9 cellular contexts compared by ENCODE assay signal in the genomic region with DNA sequence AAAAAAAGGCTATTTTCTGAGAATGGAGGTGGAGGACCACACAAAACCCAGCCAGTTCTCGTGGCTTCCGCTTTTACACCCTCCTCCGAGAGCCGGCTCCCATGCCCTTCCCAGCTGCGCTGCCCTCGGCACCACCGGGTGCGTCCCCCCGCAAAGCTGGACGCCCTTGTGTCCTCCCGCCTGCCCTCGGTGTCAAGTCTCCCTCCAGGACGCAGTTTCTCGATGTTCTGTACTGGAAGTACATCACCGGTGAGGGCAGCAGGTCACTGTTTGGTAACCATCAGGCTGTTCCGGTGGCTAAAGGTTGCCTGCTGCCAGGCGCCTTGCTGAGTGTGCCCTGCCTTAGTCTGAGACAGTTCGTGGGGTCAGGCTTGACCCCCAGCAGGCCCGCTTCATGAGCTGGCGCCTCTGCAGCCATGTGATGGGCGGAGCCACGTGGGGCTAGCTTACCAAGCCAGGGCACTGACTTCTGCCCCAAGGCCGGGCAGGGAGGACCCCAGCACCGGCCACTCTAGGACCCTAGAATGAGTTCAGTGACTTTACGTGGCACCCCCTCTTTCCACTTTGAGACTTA. TPM values are rescaled to one million over a fixed set of nuclear protein-coding genes. Genes with fewer than 3 reads are reported as not detected.
A peak's percentile ranks its signal among the peaks of the same experiment; 100 is the strongest.
DNase-seq lines count a peak whose midpoint lies in the region; ATAC-seq and TF ChIP-seq lines count a peak whose summit lies in the region.
"Had no signal": no experiment of that assay in that cellular context is flagged by ENCODE, and none has a peak within 500 bp of the region (broad histone marks: within the 10 kb centered on the region; RNA-seq: fewer than 3 reads in every experiment).

No MANE protein-coding gene starts in this region.

- H3K56ac ChIP-seq in mesendoderm (ENCODE audit: low read length) = peak overlapping the region; percentile 50

- peaks cover 63% of the 10 kb centered on the region for H3K4me1 Mint-ChIP-seq in activated CD8-positive, alpha-beta memory T cell treated with anti-CD3 and anti-CD28 coated beads, Interleukin-2, amount 10 ng/mL, durations not matched to agents 7 days and 5 days

- H3K9me3 ChIP-seq in adipocyte (ENCODE audit: control insufficient read depth, low read length) (no peaks in the 10 kb centered on the region), suprapubic skin (no peaks in the 10 kb centered on the region)

- H3K4me1 ChIP-seq in adipocyte (ENCODE audit: control insufficient read depth, insufficient read depth, low read length) (peaks cover 74% of the 10 kb centered on the region), mesendoderm (ENCODE audit: control insufficient read depth, low read depth, low read length) (peaks cover 28% of the 10 kb centered on the region), suprapubic skin (peaks cover 91% of the 10 kb centered on the region)

- no peak overlapping the region for H2BK120ac ChIP-seq in mesendoderm (ENCODE audit: low read depth, low read length)

- H2AK5ac ChIP-seq in mesendoderm (ENCODE audit: low read length) = no peak overlapping the region

- H3K27me3 Mint-ChIP-seq in activated CD8-positive, alpha-beta memory T cell treated with anti-CD3 and anti-CD28 coated beads, Interleukin-2, amount 10 ng/mL, durations not matched to agents 7 days and 5 days = no peaks in the 10 kb centered on the region

- no peak overlapping the region for H3K27ac Mint-ChIP-seq in activated CD8-positive, alpha-beta memory T cell treated with anti-CD3 and anti-CD28 coated beads, Interleukin-2, amount 10 ng/mL, durations not matched to agents 7 days and 5 days

- no peaks in the 10 kb centered on the region for H3K9me3 Mint-ChIP-seq in activated CD8-positive, alpha-beta memory T cell treated with anti-CD3 and anti-CD28 coated beads, Interleukin-2, amount 10 ng/mL, durations not matched to agents 7 days and 5 days (ENCODE audit: low read depth)

- no peak overlapping the region for H3K4me3 ChIP-seq in adipocyte (ENCODE audit: low read length)
- H3K4me3 ChIP-seq in mesendoderm (ENCODE audit: low read length) = no peak overlapping the region
- H3K4me3 ChIP-seq in suprapubic skin = no peak overlapping the region

- H3K36me3 Mint-ChIP-seq in activated CD8-positive, alpha-beta memory T cell treated with anti-CD3 and anti-CD28 coated beads, Interleukin-2, amount 10 ng/mL, durations not matched to agents 7 days and 5 days = peaks cover 1% of the 10 kb centered on the region

- H3K18ac ChIP-seq in mesendoderm (ENCODE audit: low read length) = no peak overlapping the region

- H3K36me3 ChIP-seq in adipocyte (ENCODE audit: control insufficient read depth, insufficient read depth, low read length, severe bottlenecking) (no peaks in the 10 kb centered on the region), mesendoderm (ENCODE audit: control insufficient read depth, insufficient read depth, low read length) (no peaks in the 10 kb centered on the region), suprapubic skin (no peaks in the 10 kb centered on the region)
- H3K36me3 ChIP-seq: cardiac muscle cell had no signal

- H3K27me3 ChIP-seq in adipocyte (replicated peaks; ENCODE audit: control insufficient read depth, insufficient read depth, low read length) (no peaks in the 10 kb centered on the region), mesendoderm (ENCODE audit: insufficient read depth, low read length, poor library complexity) (no peaks in the 10 kb centered on the region), suprapubic skin (no peaks in the 10 kb centered on the region)
- H3K27me3 ChIP-seq: cardiac muscle cell had no signal

- H2BK5ac ChIP-seq in mesendoderm (ENCODE audit: low read length) = no peak overlapping the region

- H3K27ac ChIP-seq in mesendoderm (ENCODE audit: low read depth, low read length) = no peak overlapping the region
- H3K27ac ChIP-seq in suprapubic skin = peak overlapping the region; percentile 96

- H3K79me1 ChIP-seq in mesendoderm (ENCODE audit: low read length) = peaks cover 13% of the 10 kb centered on the region

- no peak for TF ChIP-seq POLR2A in suprapubic skin (IDR thresholded peaks at IDR 0.05)

- CTCF ChIA-PET in activated CD8-positive, alpha-beta memory T cell treated with anti-CD3 and anti-CD28 coated beads, Interleukin-2, amount 10 ng/mL, durations not matched to agents 7 days and 5 days (lab: Charles Lee) = interaction anchor here (1.3 to 1.4 kb wide), 3 partner anchors 11 to 42 kb away, joined by 3 read pairs; no protein-coding TSS in a partner anchor

- no peak overlapping the region for H3K23ac ChIP-seq in mesendoderm (ENCODE audit: low read length)

- H3K4me3 Mint-ChIP-seq in activated CD8-positive, alpha-beta memory T cell treated with anti-CD3 and anti-CD28 coated beads, Interleukin-2, amount 10 ng/mL, durations not matched to agents 7 days and 5 days = no peak overlapping the region

- H2BK15ac ChIP-seq in mesendoderm (replicated peaks; ENCODE audit: low read depth) = no peak overlapping the region

- no CpG with 5 or more reads among the region's 25 CpGs for WGBS in mesendoderm (ENCODE audit: extremely low coverage, insufficient coverage, low lambda C conversion rate)
- 94% methylated on average over 24 of the region's 25 CpGs for WGBS in suprapubic skin

- H3K4ac ChIP-seq in mesendoderm (ENCODE audit: low read depth, low read length) = no peak overlapping the region

- H3K79me2 ChIP-seq in mesendoderm (ENCODE audit: control insufficient read depth, insufficient read depth, low read length) = peaks cover 37% of the 10 kb centered on the region

- ATAC-seq in activated CD8-positive, alpha-beta memory T cell treated with anti-CD3 and anti-CD28 coated beads, Interleukin-2, amount 10 ng/mL, durations not matched to agents 7 days and 5 days = no peak
- no peak for ATAC-seq in HG03354 (IDR thresholded peaks at IDR 0.05; ENCODE audit: poor library complexity, severe bottlenecking, unreplicated experiment)

- no peak for TF ChIP-seq CTCF in suprapubic skin (IDR thresholded peaks at IDR 0.05)

- H4K8ac ChIP-seq in mesendoderm (ENCODE audit: low read depth, low read length) = no peak overlapping the region

- no peak overlapping the region for H3K4me2 ChIP-seq in mesendoderm (ENCODE audit: low read length)

- peak overlapping the region; percentile 84 for H3K9ac ChIP-seq in adipocyte (ENCODE audit: low read length)
- no peak overlapping the region for H3K9ac ChIP-seq in mesendoderm (ENCODE audit: low read length)

- peak; percentile 39 for DNase-seq in activated CD8-positive, alpha-beta memory T cell treated with anti-CD3 and anti-CD28 coated beads, Interleukin-2, amount 10 ng/mL, durations not matched to agents 7 days and 5 days
- DNase-seq in activated CD8-positive, alpha-beta memory T cell treated with anti-CD3 and anti-CD28 coated beads, Interleukin-2, amount 50 U/mL, for 48 hours = no peak
- no peak for DNase-seq in adipocyte (ENCODE audit: low read depth)
- no peak for DNase-seq in mesendoderm
- no peak for DNase-seq in suprapubic skin (ENCODE audit: low spot score in 2 of 2)
- no peak for DNase-seq in HK-2 (ENCODE audit: unreplicated experiment)
- DNase-seq in KG1 (lab: John Stamatoyannopoulos, UW) = no peak

- H4K5ac ChIP-seq in mesendoderm (ENCODE audit: low read length) = no peak overlapping the region

- TF ChIP-seq EP300 in suprapubic skin (IDR thresholded peaks at IDR 0.05) = no peak

RNA-seq across cellular contexts. Expression of gene RREB1, which starts 34.6 kb away (rescaled TPM):
- 10 to 100 TPM; 20.6 to 24.6 TPM for total RNA-seq in activated CD8-positive, alpha-beta memory T cell treated with anti-CD3 and anti-CD28 coated beads, Interleukin-2, amount 10 ng/mL, durations not matched to agents 7 days and 5 days
- polyA plus RNA-seq in mesendoderm (2013, experiment 1 of 2) = 12.6 TPM
- polyA plus RNA-seq in mesendoderm (2013, experiment 2 of 2) = 12.0 TPM
- total RNA-seq in suprapubic skin = 100 to 1,000 TPM in 1 of 4 donors, 10 to 100 TPM in 3; 56.2 to 102 (median 62.6) TPM
